ENCODE assay signal across 8 cellular contexts in the genomic region with DNA sequence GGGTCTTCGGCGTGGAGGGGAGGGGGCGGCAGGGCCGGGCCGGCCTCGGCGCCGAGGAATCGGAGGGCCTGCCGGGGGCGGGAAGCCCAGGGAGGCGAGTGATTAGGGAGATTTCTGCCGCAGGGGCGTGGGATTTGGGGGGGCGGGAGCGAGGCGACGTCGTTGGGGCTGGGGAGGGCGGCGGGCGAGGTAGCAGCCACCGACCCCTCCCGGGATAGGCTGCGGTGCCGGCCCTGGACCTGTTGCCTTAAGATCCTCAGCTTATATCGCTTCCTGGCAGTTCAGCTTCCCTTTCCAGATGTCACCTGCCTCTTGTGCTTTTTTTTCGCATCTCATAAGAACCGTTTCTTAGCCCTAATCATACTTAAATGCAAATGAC. TPM values are rescaled to one million over a fixed set of nuclear protein-coding genes. Genes with fewer than 3 reads are reported as not detected.
DNase-seq lines count a peak whose midpoint lies in the region; ATAC-seq and TF ChIP-seq lines count a peak whose summit lies in the region.

No MANE protein-coding gene starts in this region.

- H3K27me3 Mint-ChIP-seq in GM23338 (ENCODE audit: insufficient read depth, low read depth, poor library complexity) = peaks cover 7% of the 10 kb centered on the region
- peaks cover under 1 to 6% of the 10 kb centered on the region in 2 donors for H3K27me3 Mint-ChIP-seq in effector memory CD8-positive, alpha-beta T cell

- DNase-seq in CD1c-positive myeloid dendritic cell (ENCODE audit: extremely low spot score) (peak; percentile 37), GM23338 (ENCODE audit: low spot score) (peak; percentile 39), SK-N-SH (no peak), GM20000 (ENCODE audit: low spot score) (no peak)
- peak in 1 of 3 experiments; percentile 3 for DNase-seq in effector memory CD8-positive, alpha-beta T cell

- WGBS in SK-N-SH (ENCODE audit: low lambda C conversion rate) = under 1% methylated on average over 24 of the region's 29 CpGs

- H3K79me2 ChIP-seq in GM23338 (replicated peaks; ENCODE audit: insufficient read depth) (peaks cover 50% of the 10 kb centered on the region), SK-N-SH (ENCODE audit: insufficient read depth) (peaks cover 50% of the 10 kb centered on the region)

- H3K27me3 ChIP-seq in GM23338 (ENCODE audit: insufficient read depth) = no peaks in the 10 kb centered on the region
- H3K27me3 ChIP-seq in SK-N-SH (ENCODE audit: insufficient read depth) = no peaks in the 10 kb centered on the region
- no peaks in the 10 kb centered on the region for H3K27me3 ChIP-seq in muscle layer of colon (ENCODE audit: control insufficient read depth in 1 of 2, insufficient read depth in 2 of 2, low read length in 2 of 2)

- POLR2A ChIA-PET in SK-N-SH (lab: Yijun Ruan, JAX) = no interaction called here

- H3K4me3 ChIP-seq in GM23338 = peak overlapping the region; percentile 95
- peak overlapping the region; percentile 87 to 99 for H3K4me3 ChIP-seq in SK-N-SH (ENCODE audit: low read depth in 2 of 2, low read length in 1 of 2)
- H3K4me3 ChIP-seq in muscle layer of colon (ENCODE audit: low read depth in 1 of 2, low read length in 2 of 2) = peak overlapping the region; percentile 73 to 99

- H2AFZ ChIP-seq in GM23338 (no peak overlapping the region; the same call in 1 of the 2 replicates), SK-N-SH (ENCODE audit: low read depth) (peak overlapping the region; percentile 90)

- no peak for TF ChIP-seq EP300 in SK-N-SH (IDR thresholded peaks at IDR 0.05; ENCODE audit: borderline replicate concordance in 1 of 2, low read depth in 1 of 2, low read length in 1 of 2)

- TF ChIP-seq CTCF in GM23338 (conservative IDR thresholded peaks at IDR 0.05; ENCODE audit: low read depth in 2 of 2) (no peak), SK-N-SH (IDR thresholded peaks at IDR 0.05) (no peak), GM20000 (IDR thresholded peaks at IDR 0.05; ENCODE audit: extremely low read depth, missing control alignments) (no peak)

- peaks cover 40% of the 10 kb centered on the region for H3K4me1 Mint-ChIP-seq in GM23338
- peaks cover 16 to 47% of the 10 kb centered on the region in 2 donors for H3K4me1 Mint-ChIP-seq in effector memory CD8-positive, alpha-beta T cell (ENCODE audit: low read depth in 2 of 2)

- TF ChIP-seq RAD21 in SK-N-SH (IDR thresholded peaks at IDR 0.05; ENCODE audit: low read length) = no peak

- CTCF ChIA-PET in SK-N-SH (lab: Yijun Ruan, JAX) = interaction anchor here (0.6 to 12.6 kb wide), 12 partner anchors 12 to 94 kb away, joined by 3 to 328 read pairs (median 7); no protein-coding TSS in a partner anchor

- H3K9ac ChIP-seq in SK-N-SH = peak overlapping the region; percentile 83
- peak overlapping the region; percentile 40 for H3K9ac ChIP-seq in muscle layer of colon (ENCODE audit: low read length)

- H4K20me1 ChIP-seq in GM23338 (replicated peaks; ENCODE audit: insufficient read depth) (peaks cover 30% of the 10 kb centered on the region), SK-N-SH (ENCODE audit: insufficient read depth) (peaks cover 11% of the 10 kb centered on the region)

- H3F3A ChIP-seq in GM23338 (replicated peaks; ENCODE audit: low read depth) (no peaks in the 10 kb centered on the region), SK-N-SH (replicated peaks; ENCODE audit: insufficient read depth) (no peaks in the 10 kb centered on the region)

- ATAC-seq in GM23338 = peak; percentile 26
- ATAC-seq in effector memory CD8-positive, alpha-beta T cell (replicated peaks) = no peak
- ATAC-seq in GM21786 (IDR thresholded peaks at IDR 0.05; ENCODE audit: unreplicated experiment) = no peak
- ATAC-seq in GM18870 (IDR thresholded peaks at IDR 0.05; ENCODE audit: unreplicated experiment) = no peak

- peak overlapping the region; percentile 93 for H3K4me3 Mint-ChIP-seq in GM23338
- peak overlapping the region; percentile 97 to 98 for H3K4me3 Mint-ChIP-seq in effector memory CD8-positive, alpha-beta T cell

- H3K9me2 ChIP-seq in GM23338 (ENCODE audit: insufficient read depth) = no peaks in the 10 kb centered on the region
- H3K9me2 ChIP-seq in SK-N-SH = no peaks in the 10 kb centered on the region

- peaks cover 5% of the 10 kb centered on the region; the same call in 1 of the 3 replicates for H3K9me3 Mint-ChIP-seq in GM23338
- no peaks in the 10 kb centered on the region for H3K9me3 Mint-ChIP-seq in effector memory CD8-positive, alpha-beta T cell

- H3K36me3 ChIP-seq in GM23338 (ENCODE audit: insufficient read depth) (no peaks in the 10 kb centered on the region), SK-N-SH (replicated peaks in 1 of 2; ENCODE audit: control insufficient read depth in 1 of 2, insufficient read depth in 2 of 2, low read length in 1 of 2) (no peaks in the 10 kb centered on the region), muscle layer of colon (ENCODE audit: insufficient read depth, low read length) (no peaks in the 10 kb centered on the region)

- H3K9me3 ChIP-seq in SK-N-SH = no peaks in the 10 kb centered on the region
- H3K9me3 ChIP-seq in muscle layer of colon (ENCODE audit: low read length) = no peaks in the 10 kb centered on the region

- no peak overlapping the region; the same call in 1 of the 2 replicates for H3K27ac Mint-ChIP-seq in GM23338
- H3K27ac Mint-ChIP-seq in effector memory CD8-positive, alpha-beta T cell = peak overlapping the region; percentile 92 to 98

- H3K4me1 ChIP-seq in GM23338 (ENCODE audit: insufficient read depth) = peaks cover 24% of the 10 kb centered on the region
- peaks cover 9 to 12% of the 10 kb centered on the region in 2 experiments; a peak in 3 of 4 replicates for H3K4me1 ChIP-seq in SK-N-SH (ENCODE audit: control insufficient read depth in 1 of 2, insufficient read depth in 2 of 2, low read depth in 1 of 2, low read length in 1 of 2)
- peaks cover 15% of the 10 kb centered on the region for H3K4me1 ChIP-seq in muscle layer of colon (ENCODE audit: insufficient read depth, low read length)

- H3K4me2 ChIP-seq in GM23338 (peak overlapping the region; percentile 94), SK-N-SH (peak overlapping the region; percentile 86)

- no peak overlapping the region for H3K27ac ChIP-seq in GM23338 (ENCODE audit: low read depth)
- H3K27ac ChIP-seq in SK-N-SH (ENCODE audit: low read depth in 2 of 2, low read length in 1 of 2) = peak overlapping the region in 1 of 2 experiments; percentile 64; a peak in 2 of 4 replicates
- peak overlapping the region; percentile 90 for H3K27ac ChIP-seq in muscle layer of colon (ENCODE audit: low read depth, low read length)

- peaks cover under 1% of the 10 kb centered on the region; the same call in 1 of the 3 replicates for H3K36me3 Mint-ChIP-seq in GM23338 (ENCODE audit: low read depth)
- peaks cover 9% of the 10 kb centered on the region for H3K36me3 Mint-ChIP-seq in effector memory CD8-positive, alpha-beta T cell (ENCODE audit: insufficient read depth)

TF ChIP-seq in GM23338, 12 proteins besides CTCF, POLR2A, EP300 and RAD21 (continues in another document):
- no peak for TF ChIP-seq ZNF331 (CRISPR knock-in tag; IDR thresholded peaks at IDR 0.05; ENCODE audit: low read depth)
- no peak for TF ChIP-seq EZH2phosphoT487 (IDR thresholded peaks at IDR 0.05; ENCODE audit: unreplicated experiment)
- TF ChIP-seq JUNB (IDR thresholded peaks at IDR 0.05; ENCODE audit: unreplicated experiment) = no peak
- TF ChIP-seq NANOG (IDR thresholded peaks at IDR 0.05; ENCODE audit: borderline replicate concordance) = no peak
- TF ChIP-seq, protein P1, sequence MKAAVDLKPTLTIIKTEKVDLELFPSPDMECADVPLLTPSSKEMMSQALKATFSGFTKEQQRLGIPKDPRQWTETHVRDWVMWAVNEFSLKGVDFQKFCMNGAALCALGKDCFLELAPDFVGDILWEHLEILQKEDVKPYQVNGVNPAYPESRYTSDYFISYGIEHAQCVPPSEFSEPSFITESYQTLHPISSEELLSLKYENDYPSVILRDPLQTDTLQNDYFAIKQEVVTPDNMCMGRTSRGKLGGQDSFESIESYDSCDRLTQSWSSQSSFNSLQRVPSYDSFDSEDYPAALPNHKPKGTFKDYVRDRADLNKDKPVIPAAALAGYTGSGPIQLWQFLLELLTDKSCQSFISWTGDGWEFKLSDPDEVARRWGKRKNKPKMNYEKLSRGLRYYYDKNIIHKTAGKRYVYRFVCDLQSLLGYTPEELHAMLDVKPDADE (IDR thresholded peaks at IDR 0.05) = no peak
- no peak for TF ChIP-seq STAT1 (IDR thresholded peaks at IDR 0.05; ENCODE audit: unreplicated experiment)

TF ChIP-seq in SK-N-SH, 30 proteins besides CTCF, POLR2A, EP300 and RAD21 (continues in another document):
- TF ChIP-seq, protein P2, sequence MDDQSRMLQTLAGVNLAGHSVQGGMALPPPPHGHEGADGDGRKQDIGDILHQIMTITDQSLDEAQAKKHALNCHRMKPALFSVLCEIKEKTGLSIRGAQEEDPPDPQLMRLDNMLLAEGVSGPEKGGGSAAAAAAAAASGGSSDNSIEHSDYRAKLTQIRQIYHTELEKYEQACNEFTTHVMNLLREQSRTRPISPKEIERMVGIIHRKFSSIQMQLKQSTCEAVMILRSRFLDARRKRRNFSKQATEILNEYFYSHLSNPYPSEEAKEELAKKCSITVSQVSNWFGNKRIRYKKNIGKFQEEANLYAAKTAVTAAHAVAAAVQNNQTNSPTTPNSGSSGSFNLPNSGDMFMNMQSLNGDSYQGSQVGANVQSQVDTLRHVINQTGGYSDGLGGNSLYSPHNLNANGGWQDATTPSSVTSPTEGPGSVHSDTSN (IDR thresholded peaks at IDR 0.05) = no peak
- TF ChIP-seq, protein P3, sequence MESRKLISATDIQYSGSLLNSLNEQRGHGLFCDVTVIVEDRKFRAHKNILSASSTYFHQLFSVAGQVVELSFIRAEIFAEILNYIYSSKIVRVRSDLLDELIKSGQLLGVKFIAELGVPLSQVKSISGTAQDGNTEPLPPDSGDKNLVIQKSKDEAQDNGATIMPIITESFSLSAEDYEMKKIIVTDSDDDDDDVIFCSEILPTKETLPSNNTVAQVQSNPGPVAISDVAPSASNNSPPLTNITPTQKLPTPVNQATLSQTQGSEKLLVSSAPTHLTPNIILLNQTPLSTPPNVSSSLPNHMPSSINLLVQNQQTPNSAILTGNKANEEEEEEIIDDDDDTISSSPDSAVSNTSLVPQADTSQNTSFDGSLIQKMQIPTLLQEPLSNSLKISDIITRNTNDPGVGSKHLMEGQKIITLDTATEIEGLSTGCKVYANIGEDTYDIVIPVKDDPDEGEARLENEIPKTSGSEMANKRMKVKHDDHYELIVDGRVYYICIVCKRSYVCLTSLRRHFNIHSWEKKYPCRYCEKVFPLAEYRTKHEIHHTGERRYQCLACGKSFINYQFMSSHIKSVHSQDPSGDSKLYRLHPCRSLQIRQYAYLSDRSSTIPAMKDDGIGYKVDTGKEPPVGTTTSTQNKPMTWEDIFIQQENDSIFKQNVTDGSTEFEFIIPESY (IDR thresholded peaks at IDR 0.05; ENCODE audit: borderline replicate concordance, low read depth) = no peak
- TF ChIP-seq SMC3 (IDR thresholded peaks at IDR 0.05; ENCODE audit: low read depth, low read length) = no peak

RNA-seq across cellular contexts. Expression of gene LMTK2, which starts 0.6 kb away (rescaled TPM):
- total RNA-seq in GM23338 (2014; rRNA removed; shearing (Covaris generic)) = 26.8 and 30.8 TPM in 2 replicates
- polyA plus RNA-seq in GM23338 (2016; fragmentation: Nextera tagmentation; extraction: Ambion mirVana) (6.1 and 6.5 TPM in 2 replicates), SK-N-SH (2012; rRNA removed) (6.8 and 9.0 TPM in 2 replicates)
- 5.4 and 6.7 TPM in 2 replicates for polyA plus RNA-seq in SK-N-SH (2012; cell fraction: cytosol; rRNA removed)
- 12.6 and 13.3 TPM in 2 replicates for polyA plus RNA-seq in SK-N-SH (2012; cell fraction: nucleus; rRNA removed)

Comparison
In these comparisons a context has a peak if more than half of its experiments do, and no peak if none do; other contexts are left out.
1. DNase-seq: peak in CD1c-positive myeloid dendritic cell (single experiment) and GM23338 (single experiment); none in SK-N-SH (single experiment) and GM20000 (single experiment).
2. Peak in every context shown above with its lines, with median percentiles within 50 percentile points of each other: H3K4me3 ChIP-seq.